24 cellular contexts compared by ENCODE assay signal in the genomic region with DNA sequence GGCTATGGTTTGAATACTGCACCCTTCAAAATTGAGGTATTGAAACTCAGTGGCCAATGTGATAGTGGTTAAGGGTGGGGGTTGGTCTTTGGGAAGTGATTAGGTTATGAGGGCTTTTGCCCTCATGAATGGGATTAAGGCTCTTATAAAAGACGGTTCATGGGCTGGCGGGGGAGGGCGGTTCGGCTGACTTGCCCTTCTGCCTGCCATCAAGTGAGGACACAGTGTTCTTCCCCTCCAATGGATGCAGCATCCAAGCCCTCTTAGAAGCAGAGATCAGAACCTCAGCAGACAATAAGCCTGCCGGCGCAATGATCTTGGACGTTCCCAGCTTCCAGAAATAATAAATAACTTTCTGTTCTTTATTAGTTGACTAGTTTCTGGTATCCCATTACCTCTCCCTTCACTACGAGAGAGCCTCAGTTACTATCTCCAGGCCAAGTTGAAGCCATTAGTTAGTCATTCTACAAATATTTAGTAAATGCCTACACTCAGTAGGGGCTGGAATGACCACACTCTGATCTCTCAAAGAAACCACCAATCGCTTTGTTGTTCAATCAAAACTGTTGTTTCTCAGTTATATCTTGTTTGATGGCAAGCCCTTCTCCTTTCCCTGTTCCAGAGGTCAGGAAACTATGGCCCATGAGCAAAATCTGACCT.
DNase-seq lines count a peak whose midpoint lies in the region; TF ChIP-seq lines count a peak whose summit lies in the region.
"Had no signal": no experiment of that assay in that cellular context is flagged by ENCODE, and none has a peak within 500 bp of the region (broad histone marks: within the 10 kb centered on the region; RNA-seq: fewer than 3 reads in every experiment).

No MANE protein-coding gene starts in this region.

- H3K4me2 ChIP-seq in trophoblast cell (ENCODE audit: low read length) = no peak overlapping the region

- H4K91ac ChIP-seq in trophoblast cell (ENCODE audit: low read depth, low read length) = no peak overlapping the region

- in situ Hi-C loops in brain microvascular endothelial cell (cut with HindIII; ENCODE audit: low pct_ligation_motif_present, low sequenced_read_pairs) = no loop called here

- H3K4me3 ChIP-seq in brain microvascular endothelial cell (ENCODE audit: low read depth, low read length) (no peak overlapping the region), trophoblast cell (ENCODE audit: low read depth, low read length) (no peak overlapping the region), adrenal gland (no peak overlapping the region), uterus (no peak overlapping the region)
- H3K4me3 ChIP-seq: GM12878, heart right ventricle had no signal

- TF ChIP-seq POLR2A in adrenal gland (IDR thresholded peaks at IDR 0.05) (no peak), uterus (IDR thresholded peaks at IDR 0.05) (no peak)

- H3K79me2 ChIP-seq in trophoblast cell (ENCODE audit: control insufficient read depth, insufficient read depth, low read length, poor library complexity) = no peaks in the 10 kb centered on the region

- H2BK5ac ChIP-seq in trophoblast cell (ENCODE audit: low read depth, low read length, poor library complexity) = no peak overlapping the region

- DNase-seq in EL (peak; percentile 53), NCI-H82 (lab: John Stamatoyannopoulos, UW) (peak; percentile 93), brain microvascular endothelial cell (peak; percentile 47), trophoblast cell (peak; percentile 19 to 52), HT-29 (ENCODE audit: low spot score) (no peak), adrenal gland (no peak), uterus (no peak), NCI-H1105 (lab: John Stamatoyannopoulos, UW) (no peak)
- DNase-seq: activated CD4-positive, alpha-beta T cell treated with anti-CD3 and anti-CD28 coated beads, Interleukin-2, amount 10 ng/mL, durations not matched to agents 7 days and 5 days; activated naive CD8-positive, alpha-beta T cell treated with anti-CD3 and anti-CD28 coated beads for 36 hours; CD4-positive, alpha-beta memory T cell; DMS153; GOT3; heart right ventricle; immature natural killer cell; KG1; NCI-H2029 treated with DMSO at 0.1 percent for 48 hours; NCI-H446 treated with DMSO at 0.1 percent for 48 hours; right cardiac atrium; SIG-M5; stimulated activated CD4-positive, alpha-beta T cell treated with anti-CD3 and anti-CD28 coated beads, Interleukin-15, amount 100 ng/mL, for 24 hours; T-helper 1 cell had no signal

- no peak overlapping the region for H2AFZ ChIP-seq in trophoblast cell (ENCODE audit: insufficient read depth, low read length, poor library complexity)

- H3K27ac ChIP-seq in brain microvascular endothelial cell (no peak overlapping the region), trophoblast cell (ENCODE audit: low read depth, low read length) (no peak overlapping the region), adrenal gland (no peak overlapping the region), uterus (no peak overlapping the region)
- H3K27ac ChIP-seq: neutrophil had no signal

- no peak overlapping the region for H4K8ac ChIP-seq in trophoblast cell (ENCODE audit: low read depth, low read length)

- no peak overlapping the region for H4K12ac ChIP-seq in trophoblast cell (ENCODE audit: low read depth, low read length)

- no peak overlapping the region for H2BK12ac ChIP-seq in trophoblast cell (ENCODE audit: low read length)

- no peaks in the 10 kb centered on the region for H3K9me3 ChIP-seq in trophoblast cell (ENCODE audit: insufficient read depth, low read depth, low read length)
- H3K9me3 ChIP-seq in adrenal gland (replicated peaks in 1 of 3) = no peaks in the 10 kb centered on the region
- H3K9me3 ChIP-seq in uterus = no peaks in the 10 kb centered on the region
- H3K9me3 ChIP-seq: heart right ventricle, neutrophil had no signal

- intact Hi-C loops in adrenal gland (cut with DNase I) (no loop called here), uterus (cut with DNase I; ENCODE audit: low total_unique reads) (no loop called here)

- H3K27me3 ChIP-seq in brain microvascular endothelial cell (replicated peaks) (no peaks in the 10 kb centered on the region), trophoblast cell (ENCODE audit: insufficient read depth, low read length) (no peaks in the 10 kb centered on the region), adrenal gland (no peaks in the 10 kb centered on the region), uterus (no peaks in the 10 kb centered on the region)
- H3K27me3 ChIP-seq: heart right ventricle had no signal

- H3K23ac ChIP-seq in trophoblast cell (ENCODE audit: low read length) = no peak overlapping the region

- H3K18ac ChIP-seq in trophoblast cell (ENCODE audit: low read length) = no peak overlapping the region

- no peak overlapping the region for H2AK5ac ChIP-seq in trophoblast cell (ENCODE audit: low read length)

- no CpG with 5 or more reads among the region's 9 CpGs for WGBS in trophoblast cell (ENCODE audit: extremely low coverage, insufficient coverage, insufficient read length)
- WGBS in adrenal gland, 4 donors = 91 to 96% (median 94%) methylated on average over 9 of the region's 9 CpGs

- no peak overlapping the region for H3K9ac ChIP-seq in trophoblast cell (ENCODE audit: low read length)

- no peak overlapping the region for H2BK120ac ChIP-seq in trophoblast cell (ENCODE audit: insufficient read depth, low read length, poor library complexity)

- peaks cover 2% of the 10 kb centered on the region for H3K79me1 ChIP-seq in trophoblast cell (ENCODE audit: low read length)

- TF ChIP-seq CTCF in brain microvascular endothelial cell (IDR thresholded peaks at IDR 0.05; ENCODE audit: low read depth, low read length, missing control alignments) (no peak), adrenal gland (IDR thresholded peaks at IDR 0.05) (no peak), uterus (IDR thresholded peaks at IDR 0.05) (no peak)

- no peak overlapping the region for H3K14ac ChIP-seq in trophoblast cell (ENCODE audit: low read length)

- no peaks in the 10 kb centered on the region for H3K36me3 ChIP-seq in brain microvascular endothelial cell (replicated peaks)
- H3K36me3 ChIP-seq in trophoblast cell (ENCODE audit: control insufficient read depth in 1 of 2, insufficient read depth in 2 of 2, low read length in 2 of 2) = no peaks in the 10 kb centered on the region
- H3K36me3 ChIP-seq in adrenal gland (replicated peaks in 1 of 2) = no peaks in the 10 kb centered on the region
- H3K36me3 ChIP-seq in uterus = no peaks in the 10 kb centered on the region
- H3K36me3 ChIP-seq: heart right ventricle, neutrophil had no signal

- H3K4me1 ChIP-seq in trophoblast cell (ENCODE audit: control insufficient read depth in 1 of 2, insufficient read depth in 2 of 2, low read length in 2 of 2) (peaks cover 9 to 12% of the 10 kb centered on the region in 2 experiments), adrenal gland (replicated peaks in 1 of 2) (peaks cover 0 to 11% of the 10 kb centered on the region in 2 donors), uterus (peaks cover 0 to 9% of the 10 kb centered on the region in 2 donors)

- no peak overlapping the region for H3K4ac ChIP-seq in trophoblast cell (ENCODE audit: low read depth, low read length)

Comparison
In these comparisons a context has a peak if more than half of its experiments do, and no peak if none do; other contexts are left out.
1. DNase-seq: peak in EL (single experiment), NCI-H82 (single experiment), brain microvascular endothelial cell (single experiment) and trophoblast cell (2 of 2); none in HT-29 (single experiment), adrenal gland (0 of 7), uterus (0 of 2) and NCI-H1105 (single experiment).